ENCODE assay signal across 12 cellular contexts in the genomic region with DNA sequence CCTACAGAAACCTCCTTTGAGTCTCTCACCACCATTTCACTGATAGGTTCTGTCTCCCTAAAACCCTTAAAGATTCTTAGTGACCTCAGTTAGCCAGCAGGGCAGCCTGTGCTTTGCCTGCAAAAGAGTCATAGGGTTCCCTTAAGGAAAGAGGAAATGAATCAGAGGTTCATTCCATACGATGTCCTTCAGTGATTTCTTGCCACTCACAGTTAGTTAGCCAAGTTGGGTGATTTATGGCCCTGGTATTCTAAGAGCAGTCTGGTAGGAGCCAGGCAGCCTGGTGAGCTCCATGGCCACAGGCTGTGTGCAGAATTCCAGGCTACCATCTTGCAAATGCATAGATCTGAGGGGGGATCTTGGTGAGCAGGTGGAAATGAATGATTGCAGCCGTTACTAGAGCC. TPM values are rescaled to one million over a fixed set of nuclear protein-coding genes. Genes with fewer than 3 reads are reported as not detected.
DNase-seq lines count a peak whose midpoint lies in the region; ATAC-seq and TF ChIP-seq lines count a peak whose summit lies in the region.
"Had no signal": no experiment of that assay in that cellular context is flagged by ENCODE, and none has a peak within 500 bp of the region (broad histone marks: within the 10 kb centered on the region; RNA-seq: fewer than 3 reads in every experiment).

No MANE protein-coding gene starts in this region.

- H3K9me3 Mint-ChIP-seq in osteocyte (ENCODE audit: unreplicated experiment) (no peaks in the 10 kb centered on the region), H9 (peaks cover 0 to 2% of the 10 kb centered on the region in 2 experiments; a peak in 1 of 5 replicates)
- H3K9me3 Mint-ChIP-seq in activated naive CD8-positive, alpha-beta T cell treated with anti-CD3 and anti-CD28 coated beads, Interleukin-2, amount 50 U/mL, for 24 hours = peaks cover 3% of the 10 kb centered on the region
- H3K9me3 Mint-ChIP-seq in naive thymus-derived CD4-positive, alpha-beta T cell = peaks cover 0 to 7% (median 3%) of the 10 kb centered on the region in 11 donors

- no peak overlapping the region for H3K4me3 ChIP-seq in epithelial cell of proximal tubule (ENCODE audit: low read depth, low read length)
- no peak overlapping the region for H3K4me3 ChIP-seq in naive thymus-derived CD4-positive, alpha-beta T cell (ENCODE audit: low read length)

- no peak overlapping the region for H2BK12ac ChIP-seq in H9 (ENCODE audit: insufficient read length, low read depth, low read length)

- H3K27ac Mint-ChIP-seq in osteocyte (ENCODE audit: unreplicated experiment) (peak overlapping the region; percentile 89), H9 (no peak overlapping the region)
- no peak overlapping the region for H3K27ac Mint-ChIP-seq in activated naive CD8-positive, alpha-beta T cell treated with anti-CD3 and anti-CD28 coated beads, Interleukin-2, amount 50 U/mL, for 24 hours
- peak overlapping the region in 1 of 9 donors; percentile 49 for H3K27ac Mint-ChIP-seq in naive thymus-derived CD4-positive, alpha-beta T cell

- H3K14ac ChIP-seq in H9 (ENCODE audit: insufficient read depth, low read length) = no peak overlapping the region

- H3K79me1 ChIP-seq in H9 (ENCODE audit: insufficient read depth, low read depth, low read length, poor library complexity, severe bottlenecking) = no peaks in the 10 kb centered on the region

- H4K5ac ChIP-seq in H9 (ENCODE audit: insufficient read length, low read depth, low read length) = no peak overlapping the region

- TF ChIP-seq CTCF in epithelial cell of proximal tubule (conservative IDR thresholded peaks at IDR 0.05; ENCODE audit: low read depth, low read length) (peak; percentile 18), osteocyte (IDR thresholded peaks at IDR 0.05) (no peak), H9 (conservative IDR thresholded peaks at IDR 0.05) (no peak)

- H3K9me3 ChIP-seq in H9 (ENCODE audit: control insufficient read depth, low read depth, low read length) = no peaks in the 10 kb centered on the region
- H3K9me3 ChIP-seq in naive thymus-derived CD4-positive, alpha-beta T cell (ENCODE audit: control insufficient read depth in 2 of 3, low read length in 3 of 3) = no peaks in the 10 kb centered on the region

- no peaks in the 10 kb centered on the region for H3K23me2 ChIP-seq in H9 (ENCODE audit: insufficient read length, low read depth, low read length, poor library complexity, severe bottlenecking)

- no peaks in the 10 kb centered on the region for H4K20me1 ChIP-seq in H9 (ENCODE audit: control insufficient read depth, insufficient read depth, insufficient read length)

- intact Hi-C loops in naive thymus-derived CD4-positive, alpha-beta T cell (cut with micrococcal nuclease) = no loop called here

- no peak overlapping the region for H3K9ac ChIP-seq in H9 (ENCODE audit: extremely low read depth, insufficient read length, low read length)

- no peak overlapping the region for H3K27ac ChIP-seq in H9 (ENCODE audit: insufficient read length, low read depth, low read length)
- no peak overlapping the region for H3K27ac ChIP-seq in naive thymus-derived CD4-positive, alpha-beta T cell (ENCODE audit: low read depth, low read length)

- H3K36me3 ChIP-seq in naive thymus-derived CD4-positive, alpha-beta T cell (ENCODE audit: control insufficient read depth in 2 of 3, insufficient read depth in 3 of 3, low read length in 3 of 3) = no peaks in the 10 kb centered on the region

- H2BK20ac ChIP-seq in H9 (ENCODE audit: low read depth, low read length, poor library complexity, severe bottlenecking) = no peak overlapping the region

- H3K18ac ChIP-seq in H9 (ENCODE audit: insufficient read length, low read depth, low read length) = no peak overlapping the region

- H3K56ac ChIP-seq in H9 (ENCODE audit: insufficient read length, low read depth, low read length) = no peak overlapping the region

- H2BK5ac ChIP-seq in H9 (ENCODE audit: insufficient read length, low read length) = no peak overlapping the region

- H3K4me3 Mint-ChIP-seq in osteocyte (ENCODE audit: unreplicated experiment) (no peak overlapping the region), H9 (no peak overlapping the region)
- no peak overlapping the region for H3K4me3 Mint-ChIP-seq in activated naive CD8-positive, alpha-beta T cell treated with anti-CD3 and anti-CD28 coated beads, Interleukin-2, amount 50 U/mL, for 24 hours
- no peak overlapping the region for H3K4me3 Mint-ChIP-seq in naive thymus-derived CD4-positive, alpha-beta T cell

- no peak for ATAC-seq in activated naive CD8-positive, alpha-beta T cell treated with anti-CD3 and anti-CD28 coated beads, Interleukin-2, amount 50 U/mL, for 24 hours
- no peak for ATAC-seq in naive thymus-derived CD4-positive, alpha-beta T cell

- peaks cover 53% of the 10 kb centered on the region for H3K4me1 Mint-ChIP-seq in osteocyte (ENCODE audit: unreplicated experiment)
- H3K4me1 Mint-ChIP-seq in H9 = peaks cover 4 to 12% of the 10 kb centered on the region in 2 experiments; a peak in 3 of 4 replicates
- H3K4me1 Mint-ChIP-seq in activated naive CD8-positive, alpha-beta T cell treated with anti-CD3 and anti-CD28 coated beads, Interleukin-2, amount 50 U/mL, for 24 hours = no peaks in the 10 kb centered on the region
- H3K4me1 Mint-ChIP-seq in naive thymus-derived CD4-positive, alpha-beta T cell = no peaks in the 10 kb centered on the region

- no peak overlapping the region for H4K8ac ChIP-seq in H9 (replicated peaks; ENCODE audit: insufficient read length, low read depth, low read length)

- CTCF ChIA-PET in naive thymus-derived CD4-positive, alpha-beta T cell (lab: Charles Lee) = no interaction called here

- no peaks in the 10 kb centered on the region for H3K27me3 ChIP-seq in H9 (ENCODE audit: insufficient read depth, low read length)
- H3K27me3 ChIP-seq in naive thymus-derived CD4-positive, alpha-beta T cell (ENCODE audit: control insufficient read depth in 2 of 2, insufficient read depth in 2 of 2, low read length in 2 of 2) = no peaks in the 10 kb centered on the region

- DNase-seq in ELR (ENCODE audit: low read depth) (peak; percentile 99), RKO (ENCODE audit: low spot score) (peak; percentile 86), epithelial cell of proximal tubule (ENCODE audit: low read depth) (peak; percentile 93), osteocyte (ENCODE audit: extremely low spot score, unreplicated experiment) (no peak), H9 (no peak), CD1c-positive myeloid dendritic cell (ENCODE audit: extremely low spot score) (no peak)
- no peak for DNase-seq in activated naive CD8-positive, alpha-beta T cell treated with anti-CD3 and anti-CD28 coated beads, Interleukin-2, amount 50 U/mL, for 24 hours
- no peak for DNase-seq in naive thymus-derived CD4-positive, alpha-beta T cell
- DNase-seq: activated effector memory CD4-positive, alpha-beta T cell treated with anti-CD3 and anti-CD28 coated beads, Interleukin-2, amount 50 U/mL, for 16 hours; SHP77 treated with DMSO at 0.1 percent for 48 hours; stimulated activated CD4-positive, alpha-beta T cell treated with anti-CD3 and anti-CD28 coated beads, Interleukin-4, amount 100 ng/mL, for 24 hours; substantia nigra had no signal

- no peak overlapping the region for H3K4me2 ChIP-seq in H9 (ENCODE audit: insufficient read depth, insufficient read length, low read length)

- H4K91ac ChIP-seq in H9 (ENCODE audit: insufficient read length, low read depth, low read length) = no peak overlapping the region

- no peak overlapping the region for H3T11ph ChIP-seq in H9 (ENCODE audit: low read length)

- POLR2A ChIA-PET in naive thymus-derived CD4-positive, alpha-beta T cell (lab: Charles Lee) = no interaction called here

- no peak overlapping the region for H3K4ac ChIP-seq in H9 (ENCODE audit: low read depth, low read length)

- no peaks in the 10 kb centered on the region for H3K79me2 ChIP-seq in H9 (ENCODE audit: insufficient read depth, low read length)

- H2BK120ac ChIP-seq in H9 (ENCODE audit: low read depth, low read length, poor library complexity, severe bottlenecking) = no peak overlapping the region

- no peak overlapping the region for H2AK5ac ChIP-seq in H9 (ENCODE audit: insufficient read length, low read length)

- no CpG with 5 or more reads among the region's 2 CpGs for WGBS in H9 (ENCODE audit: extremely low coverage, insufficient read length, low lambda C conversion rate)

- H3K23ac ChIP-seq in H9 (ENCODE audit: insufficient read length, low read depth, low read length) = no peak overlapping the region

- H3K4me1 ChIP-seq in H9 (ENCODE audit: insufficient read depth, low read length) = no peaks in the 10 kb centered on the region; the same call in 1 of the 2 replicates
- no peaks in the 10 kb centered on the region for H3K4me1 ChIP-seq in naive thymus-derived CD4-positive, alpha-beta T cell (ENCODE audit: control insufficient read depth in 2 of 2, insufficient read depth in 2 of 2, low read length in 2 of 2)

- no peak overlapping the region for H2AFZ ChIP-seq in H9 (ENCODE audit: low read length)

- no peak overlapping the region for H2BK15ac ChIP-seq in H9 (ENCODE audit: low read depth, low read length)

- H3K27me3 Mint-ChIP-seq in osteocyte (ENCODE audit: unreplicated experiment) (no peaks in the 10 kb centered on the region), H9 (ENCODE audit: low read depth) (no peaks in the 10 kb centered on the region; the same call in 1 of the 2 replicates)
- H3K27me3 Mint-ChIP-seq in activated naive CD8-positive, alpha-beta T cell treated with anti-CD3 and anti-CD28 coated beads, Interleukin-2, amount 50 U/mL, for 24 hours = no peaks in the 10 kb centered on the region
- peaks cover 0 to 8% (median 4%) of the 10 kb centered on the region in 5 donors for H3K27me3 Mint-ChIP-seq in naive thymus-derived CD4-positive, alpha-beta T cell

- no peaks in the 10 kb centered on the region for H3K36me3 Mint-ChIP-seq in osteocyte (ENCODE audit: unreplicated experiment)
- no peaks in the 10 kb centered on the region; a peak in 1 of 7 replicates for H3K36me3 Mint-ChIP-seq in H9 (ENCODE audit: insufficient read depth in 1 of 3, low read depth in 3 of 3)
- H3K36me3 Mint-ChIP-seq in activated naive CD8-positive, alpha-beta T cell treated with anti-CD3 and anti-CD28 coated beads, Interleukin-2, amount 50 U/mL, for 24 hours (ENCODE audit: low read depth) = no peaks in the 10 kb centered on the region
- H3K36me3 Mint-ChIP-seq in naive thymus-derived CD4-positive, alpha-beta T cell = no peaks in the 10 kb centered on the region

RNA-seq across cellular contexts. Expression of gene CCBE1, which starts 18.7 kb away (rescaled TPM):
- total RNA-seq in epithelial cell of proximal tubule (1.8 and 3.3 TPM in 2 replicates), osteocyte (22.8 and 30.9 TPM in 2 replicates), H9 (2021) (0.39 and 0.46 TPM in 2 replicates)
- not detected for total RNA-seq in naive thymus-derived CD4-positive, alpha-beta T cell
- polyA plus RNA-seq in naive thymus-derived CD4-positive, alpha-beta T cell = not detected

Comparison
In these comparisons a context has a peak if more than half of its experiments do, and no peak if none do; other contexts are left out.
1. DNase-seq: peak in ELR (single experiment), RKO (single experiment) and epithelial cell of proximal tubule (single experiment); none in osteocyte (single experiment), H9 (single experiment), CD1c-positive myeloid dendritic cell (single experiment), activated naive CD8-positive, alpha-beta T cell treated with anti-CD3 and anti-CD28 coated beads, Interleukin-2, amount 50 U/mL, for 24 hours (single experiment) and naive thymus-derived CD4-positive, alpha-beta T cell (0 of 9).